1 cellular context compared by ENCODE assay signal in genomic region chr2:152453129-152453642, GRCh38.
TF ChIP-seq lines count a peak whose summit lies in the region.

No MANE protein-coding gene starts in this region.

TF ChIP-seq in K562, 482 proteins besides CTCF, POLR2A, EP300 and RAD21 (continued from another document):
- TF ChIP-seq ILF3 (IDR thresholded peaks at IDR 0.05; ENCODE audit: borderline replicate concordance) (no peak), CBFB (CRISPR knock-in tag; IDR thresholded peaks at IDR 0.05) (no peak), SRSF3 (IDR thresholded peaks at IDR 0.05; ENCODE audit: insufficient read depth, low read length) (no peak), GATAD2B (IDR thresholded peaks at IDR 0.05; ENCODE audit: borderline replicate concordance) (no peak), ZBTB1 (CRISPR knock-in tag; IDR thresholded peaks at IDR 0.05; ENCODE audit: borderline replicate concordance, low read depth) (no peak), RNF219 (CRISPR knock-in tag; IDR thresholded peaks at IDR 0.05) (no peak), ZNF398 (CRISPR knock-in tag; IDR thresholded peaks at IDR 0.05) (no peak)
